18 cellular contexts compared by ENCODE assay signal in the genomic region with DNA sequence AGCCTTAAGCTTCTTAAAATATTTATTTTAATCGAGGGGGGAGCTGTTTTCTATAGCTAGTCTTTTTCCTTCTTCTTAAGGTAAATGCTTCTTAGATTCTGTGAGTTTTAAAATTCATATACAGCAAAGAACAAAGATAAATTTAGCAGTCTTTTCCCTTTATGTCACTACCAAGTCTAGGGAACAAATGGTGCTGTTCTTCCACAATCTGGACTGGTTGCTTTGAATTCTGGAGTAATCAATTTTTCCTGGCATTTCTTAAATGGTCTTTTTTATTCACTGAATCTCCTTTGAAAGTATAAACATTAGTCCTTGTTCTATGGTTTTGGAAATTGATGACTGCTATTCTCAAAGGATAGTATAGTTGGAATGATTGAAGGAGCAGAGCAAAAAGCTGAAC.
DNase-seq lines count a peak whose midpoint lies in the region; ATAC-seq and TF ChIP-seq lines count a peak whose summit lies in the region.
"Had no signal": no experiment of that assay in that cellular context is flagged by ENCODE, and none has a peak within 500 bp of the region (broad histone marks: within the 10 kb centered on the region; RNA-seq: fewer than 3 reads in every experiment).

No MANE protein-coding gene starts in this region.

- peak overlapping the region; percentile 91 for H3K4me2 ChIP-seq in OCI-LY3 (ENCODE audit: low read length)

- H3K27me3 Mint-ChIP-seq in stimulated activated naive B cell treated with anti-CD40 and anti-IgM and Interleukin-4, amounts not matched to agents 10 μg/mL and 1 μg/mL and 100 μg/mL, for 72 hours: no peaks in the 10 kb centered on the region
- H3K27me3 Mint-ChIP-seq: CD8-positive, alpha-beta memory T cell had no signal

- peak overlapping the region; percentile 95 for H3K27ac ChIP-seq in OCI-LY3 (ENCODE audit: low read length)
- H3K27ac ChIP-seq: RWPE1, SJCRH30 had no signal

- no peaks in the 10 kb centered on the region for H3K79me2 ChIP-seq in OCI-LY3 (ENCODE audit: low read length)

- peak overlapping the region in 1 of 2 donors; percentile 65 for H3K4me3 Mint-ChIP-seq in stimulated activated naive B cell treated with anti-CD40 and anti-IgM and Interleukin-4, amounts not matched to agents 10 μg/mL and 1 μg/mL and 100 μg/mL, for 72 hours
- H3K4me3 Mint-ChIP-seq: CD8-positive, alpha-beta memory T cell; H9 had no signal

- TF ChIP-seq CTCF in OCI-LY3 (IDR thresholded peaks at IDR 0.05; ENCODE audit: low read depth, low read length): no peak

- H3K9ac ChIP-seq in OCI-LY3 (ENCODE audit: low read length): peak overlapping the region; percentile 56

- peaks cover 3% of the 10 kb centered on the region for H3K36me3 ChIP-seq in OCI-LY3 (replicated peaks; ENCODE audit: low read depth, low read length)
- H3K36me3 ChIP-seq: BE2C, SJCRH30 had no signal

- H3K4me3 ChIP-seq in GM08714 (ENCODE audit: low read length) (peak overlapping the region; percentile 13; the same call in 1 of the 2 replicates), OCI-LY3 (ENCODE audit: low read length) (peak overlapping the region; percentile 65)
- H3K4me3 ChIP-seq: SJCRH30 had no signal

- intact Hi-C loops in Right ventricle myocardium superior (cut with DNase I): no loop called here

- no peak for ATAC-seq in stimulated activated naive B cell treated with anti-CD40 and anti-IgM and Interleukin-4, amounts not matched to agents 10 μg/mL and 1 μg/mL and 100 μg/mL, for 72 hours (replicated peaks)
- ATAC-seq in Right ventricle myocardium superior (ENCODE audit: poor library complexity): no peak
- ATAC-seq: PC-3 had no signal

- DNase-seq in fibroblast of peridontal ligament (ENCODE audit: extremely low read depth) (peak; percentile 30), hypothalamus (lab: John Stamatoyannopoulos, UW) (no peak), Right ventricle myocardium superior (no peak)
- no peak for DNase-seq in stimulated activated naive B cell treated with anti-CD40 and anti-IgM and Interleukin-4, amounts not matched to agents 10 μg/mL and 1 μg/mL and 100 μg/mL, for 72 hours
- DNase-seq in effector CD4-positive, alpha-beta T cell: no peak
- DNase-seq: BE2C; CD8-positive, alpha-beta memory T cell; GDM1; H9; IMR-90; NCI-H187; NCI-H345; NCI-H526; PC-3; SJCRH30 had no signal

- peaks cover 7% of the 10 kb centered on the region; the same call in 1 of the 2 replicates for H3K9me3 ChIP-seq in OCI-LY3 (ENCODE audit: insufficient read depth, low read length)
- H3K9me3 ChIP-seq: BE2C, SJCRH30 had no signal

- peaks cover 12 to 53% of the 10 kb centered on the region in 2 donors for H3K4me1 Mint-ChIP-seq in stimulated activated naive B cell treated with anti-CD40 and anti-IgM and Interleukin-4, amounts not matched to agents 10 μg/mL and 1 μg/mL and 100 μg/mL, for 72 hours
- H3K4me1 Mint-ChIP-seq: CD8-positive, alpha-beta memory T cell; H9 had no signal

- peaks cover 0 to 2% of the 10 kb centered on the region in 2 donors for H3K36me3 Mint-ChIP-seq in stimulated activated naive B cell treated with anti-CD40 and anti-IgM and Interleukin-4, amounts not matched to agents 10 μg/mL and 1 μg/mL and 100 μg/mL, for 72 hours
- H3K36me3 Mint-ChIP-seq: CD8-positive, alpha-beta memory T cell had no signal

- H3K9me3 Mint-ChIP-seq in stimulated activated naive B cell treated with anti-CD40 and anti-IgM and Interleukin-4, amounts not matched to agents 10 μg/mL and 1 μg/mL and 100 μg/mL, for 72 hours: peaks cover 4 to 9% of the 10 kb centered on the region in 2 donors
- H3K9me3 Mint-ChIP-seq: H9 had no signal

- no peak overlapping the region for H2AFZ ChIP-seq in OCI-LY3 (ENCODE audit: low read depth, low read length)

- H3K4me1 ChIP-seq in OCI-LY3 (ENCODE audit: low read length): peaks cover 54% of the 10 kb centered on the region
- H3K4me1 ChIP-seq: BE2C, SJCRH30 had no signal

- no peaks in the 10 kb centered on the region for H4K20me1 ChIP-seq in OCI-LY3 (ENCODE audit: insufficient read depth, low read length)

- H3K27ac Mint-ChIP-seq in stimulated activated naive B cell treated with anti-CD40 and anti-IgM and Interleukin-4, amounts not matched to agents 10 μg/mL and 1 μg/mL and 100 μg/mL, for 72 hours: peak overlapping the region; percentile 95
- H3K27ac Mint-ChIP-seq: CD8-positive, alpha-beta memory T cell; H9 had no signal

- no peaks in the 10 kb centered on the region for H3K27me3 ChIP-seq in OCI-LY3 (ENCODE audit: low read depth, low read length)
- H3K27me3 ChIP-seq: BE2C, SJCRH30 had no signal
